Comparison of ENCODE assay signal across 33 cellular contexts in the genomic region with DNA sequence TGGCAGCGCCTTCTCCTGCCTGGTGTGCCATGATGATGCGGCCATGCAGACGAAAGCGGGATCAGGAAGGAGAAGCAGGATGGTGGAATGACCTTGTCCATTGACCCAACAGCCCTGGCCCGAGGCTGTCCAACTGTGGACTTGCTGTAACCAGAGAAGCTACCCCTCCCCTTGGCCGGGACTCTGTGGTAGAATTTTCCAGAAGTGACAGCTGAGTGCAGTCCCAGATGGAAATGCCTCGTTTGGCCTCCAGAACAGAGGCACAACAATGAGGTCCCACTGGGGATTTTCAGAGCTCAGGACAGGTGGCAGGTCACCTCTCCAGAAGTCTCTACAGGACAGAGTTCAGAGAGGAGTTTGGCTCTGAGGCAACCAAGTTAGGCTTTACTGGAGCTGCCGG.
DNase-seq lines count a peak whose midpoint lies in the region; ATAC-seq, FAIRE-seq and TF ChIP-seq lines count a peak whose summit lies in the region.
"Had no signal": no experiment of that assay in that cellular context is flagged by ENCODE, and none has a peak within 500 bp of the region (broad histone marks: within the 10 kb centered on the region; RNA-seq: fewer than 3 reads in every experiment).

No MANE protein-coding gene starts in this region.

- H3K4me1 ChIP-seq in RWPE2 (ENCODE audit: insufficient read depth, poor library complexity, severe bottlenecking) = no peaks in the 10 kb centered on the region
- H3K4me1 ChIP-seq: A549, BE2C, Caco-2 had no signal

- TF ChIP-seq CTCF in RWPE2 (IDR thresholded peaks at IDR 0.05; ENCODE audit: poor library complexity, severe bottlenecking) = no peak
- no peak for TF ChIP-seq CTCF in GM10248 (IDR thresholded peaks at IDR 0.05; ENCODE audit: control extremely low read depth, extremely low read depth, low read depth, missing control alignments)

- POLR2A ChIA-PET in GM10248 (lab: Yijun Ruan, JAX) = no interaction called here

- no peaks in the 10 kb centered on the region for H3K36me3 ChIP-seq in RWPE2 (ENCODE audit: low read depth)
- H3K36me3 ChIP-seq: BE2C; BLaER1; BLaER1 treated with 17β-estradiol and CSF1 and Interleukin-3, amounts not matched to agents 10 nM and 100 nM had no signal

- DNase-seq in HTR-8/SVneo (ENCODE audit: insufficient read length, low spot score) = no peak
- DNase-seq in RWPE2 (ENCODE audit: low spot score) = peak; percentile 76
- DNase-seq in mesenteric fat pad (ENCODE audit: low spot score) = peak; percentile 75
- no peak for DNase-seq in NCI-H2029 treated with DMSO at 0.1 percent for 48 hours (lab: John Stamatoyannopoulos, UW)
- no peak for DNase-seq in GM10248 (ENCODE audit: extremely low spot score)
- DNase-seq: 8988T; ACHN; AML-193; BE2C; C1 segment of cervical spinal cord; Calu3; CD4-positive, alpha-beta memory T cell; CD4-positive, alpha-beta T cell; CD4-positive, CD25-positive, alpha-beta regulatory T cell; CD8-positive, alpha-beta memory T cell; CD8-positive, alpha-beta T cell; COR-L47; DMS 273 treated with DMSO at 0.1 percent for 48 hours; DMS153; DMS53; DMS79; DMS79 treated with DMSO at 0.1 percent for 48 hours; DND-41; EL had no signal

- no peak overlapping the region for H3K27ac ChIP-seq in RWPE2 (ENCODE audit: poor library complexity, severe bottlenecking)
- H3K27ac ChIP-seq: 22Rv1; A549; BLaER1; BLaER1 treated with 17β-estradiol and CSF1 and Interleukin-3, amounts not matched to agents 10 nM and 100 nM; C4-2B had no signal

- no peak overlapping the region for H3K4me3 ChIP-seq in RWPE2 (ENCODE audit: severe bottlenecking)
- H3K4me3 ChIP-seq: A549; BLaER1; BLaER1 treated with 17β-estradiol and CSF1 and Interleukin-3, amounts not matched to agents 10 nM and 100 nM had no signal

- peak; percentile 57 for FAIRE-seq in HTR-8/SVneo (lab: Jason Lieb, UNC)
- FAIRE-seq: A204.1, A549, D721Med had no signal

- H3K9me3 ChIP-seq in RWPE2 (ENCODE audit: severe bottlenecking) = no peaks in the 10 kb centered on the region
- H3K9me3 ChIP-seq: BE2C, BLaER1 had no signal

- peaks cover 93% of the 10 kb centered on the region for H3K27me3 ChIP-seq in RWPE2 (ENCODE audit: insufficient read depth, poor library complexity, severe bottlenecking)
- H3K27me3 ChIP-seq: BE2C; BLaER1; BLaER1 treated with 17β-estradiol and CSF1 and Interleukin-3, amounts not matched to agents 10 nM and 100 nM had no signal

- CTCF ChIA-PET in GM10248 (lab: Yijun Ruan, JAX) = no interaction called here

- ATAC-seq in RWPE2 (ENCODE audit: low read depth) (no peak), GM19324 (IDR thresholded peaks at IDR 0.05; ENCODE audit: low FRiP score, unreplicated experiment) (no peak)
- ATAC-seq: A549; CD8-positive, alpha-beta T cell had no signal

Comparison
In these comparisons a context has a peak if more than half of its experiments do, and no peak if none do; other contexts are left out.
1. DNase-seq: peak in RWPE2 (single experiment) and mesenteric fat pad (single experiment); none in HTR-8/SVneo (single experiment), NCI-H2029 treated with DMSO at 0.1 percent for 48 hours (single experiment) and GM10248 (single experiment).